19 cellular contexts compared by ENCODE assay signal in the genomic region with DNA sequence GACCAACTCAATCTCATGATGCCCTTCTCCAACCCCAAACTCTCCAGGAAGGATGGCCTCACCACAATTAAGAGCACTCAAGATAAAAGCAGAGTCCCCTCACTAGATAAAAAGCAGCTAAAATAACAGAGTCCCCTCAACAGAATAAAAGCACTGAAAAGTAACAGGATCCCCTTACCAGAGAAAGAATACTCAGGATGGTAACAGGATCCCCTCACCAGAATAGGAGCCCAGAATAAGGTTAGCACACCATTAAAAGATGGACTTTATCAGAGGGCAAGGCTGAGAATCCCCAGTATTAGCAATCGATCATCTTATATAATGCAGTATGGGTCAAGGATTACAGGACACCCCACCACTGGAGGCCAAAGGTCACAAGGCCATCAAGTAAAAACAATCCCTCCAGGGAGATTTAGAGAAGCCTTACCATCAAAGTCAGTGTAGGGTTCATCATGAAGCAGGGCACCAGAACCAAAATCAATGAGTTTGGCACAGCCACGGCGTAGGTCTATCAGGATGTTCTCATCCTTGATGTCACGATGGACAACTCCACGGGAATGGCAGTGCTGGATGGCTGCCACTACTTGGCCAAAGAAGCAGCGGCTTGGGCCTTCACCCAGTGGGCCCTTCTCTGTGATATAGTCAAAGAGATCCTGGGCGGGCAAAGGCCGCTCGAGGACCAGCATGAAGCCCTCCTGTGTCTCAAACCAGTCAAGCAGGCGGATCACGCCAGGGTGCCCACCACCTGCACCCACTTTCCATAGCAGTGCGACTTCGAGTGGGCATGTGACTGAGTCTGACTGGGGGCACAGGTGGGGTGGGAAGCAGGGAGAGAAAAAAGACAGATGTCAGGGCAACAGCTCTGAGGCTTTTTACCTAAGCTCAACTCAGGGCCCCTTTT. TPM values are rescaled to one million over a fixed set of nuclear protein-coding genes. Genes with fewer than 3 reads are reported as not detected.
DNase-seq lines count a peak whose midpoint lies in the region; ATAC-seq, FAIRE-seq and TF ChIP-seq lines count a peak whose summit lies in the region.
"Had no signal": no experiment of that assay in that cellular context is flagged by ENCODE, and none has a peak within 500 bp of the region (broad histone marks: within the 10 kb centered on the region; RNA-seq: fewer than 3 reads in every experiment).

No MANE protein-coding gene starts in this region.

- peaks cover 26% of the 10 kb centered on the region for H3K79me2 ChIP-seq in H9 (ENCODE audit: insufficient read depth, low read length)

- no peak for TF ChIP-seq CTCF in H9 (conservative IDR thresholded peaks at IDR 0.05)

- H3K4me1 ChIP-seq in CD8-positive, alpha-beta memory T cell (ENCODE audit: insufficient read depth, low read length): peaks cover 55% of the 10 kb centered on the region
- H3K4me1 ChIP-seq in H9 (ENCODE audit: insufficient read depth, low read length): peaks cover 1% of the 10 kb centered on the region; the same call in 1 of the 2 replicates
- H3K4me1 ChIP-seq: prostate gland, testis had no signal

- no peaks in the 10 kb centered on the region for H3K23me2 ChIP-seq in H9 (ENCODE audit: insufficient read length, low read depth, low read length, poor library complexity, severe bottlenecking)

- H3K14ac ChIP-seq in H9 (ENCODE audit: insufficient read depth, low read length): no peak overlapping the region

- POLR2A ChIA-PET in CD8-positive, alpha-beta memory T cell (lab: Charles Lee): no interaction called here

- FAIRE-seq in GM12892 (lab: Jason Lieb, UNC): no peak
- FAIRE-seq: GM19239 had no signal

- no peak overlapping the region for H4K91ac ChIP-seq in H9 (ENCODE audit: insufficient read length, low read depth, low read length)

- H3T11ph ChIP-seq in H9 (ENCODE audit: low read length): no peak overlapping the region

- H3K27me3 Mint-ChIP-seq in CD8-positive, alpha-beta memory T cell: peaks cover 0 to 14% of the 10 kb centered on the region in 2 donors
- H3K27me3 Mint-ChIP-seq in H9 (ENCODE audit: low read depth) (peaks cover 7% of the 10 kb centered on the region), naive B cell (no peaks in the 10 kb centered on the region)
- H3K27me3 Mint-ChIP-seq in activated T-helper 17 cell treated with anti-CD3 and anti-CD28 coated beads, Interleukin-2, amount 50 U/mL, for 72 hours: no peaks in the 10 kb centered on the region

- DNase-seq in CD8-positive, alpha-beta memory T cell: no peak
- DNase-seq in H9 (no peak), naive B cell (no peak), activated gamma-delta T cell (lab: John Stamatoyannopoulos, UW) (no peak), GM12892 (ENCODE audit: insufficient read length) (no peak)
- DNase-seq: activated CD8-positive, alpha-beta memory T cell treated with anti-CD3 and anti-CD28 coated beads for 24 hours; amniotic stem cell; C1 segment of cervical spinal cord; left colon; MG63; NCI-H69; T1000; testis had no signal

- H3K4me2 ChIP-seq in H9 (ENCODE audit: insufficient read depth, insufficient read length, low read length): peak overlapping the region; percentile 87

- no peak overlapping the region for H2AK5ac ChIP-seq in H9 (ENCODE audit: insufficient read length, low read length)

- H2BK5ac ChIP-seq in H9 (ENCODE audit: insufficient read length, low read length): no peak overlapping the region

- H3K9me3 Mint-ChIP-seq in CD8-positive, alpha-beta memory T cell: peaks cover 0 to 3% (median 0%) of the 10 kb centered on the region in 5 donors
- H3K9me3 Mint-ChIP-seq in H9: peaks cover 76% of the 10 kb centered on the region in 2 experiments
- no peaks in the 10 kb centered on the region for H3K9me3 Mint-ChIP-seq in activated T-helper 17 cell treated with anti-CD3 and anti-CD28 coated beads, Interleukin-2, amount 50 U/mL, for 72 hours
- peaks cover 0 to 7% (median 0%) of the 10 kb centered on the region in 7 donors for H3K9me3 Mint-ChIP-seq in naive B cell

- H3K4ac ChIP-seq in H9 (ENCODE audit: low read depth, low read length): no peak overlapping the region

- no peak overlapping the region for H2BK20ac ChIP-seq in H9 (ENCODE audit: low read depth, low read length, poor library complexity, severe bottlenecking)

- no peak for TF ChIP-seq POLR2A in GM12892 (IDR thresholded peaks at IDR 0.05; ENCODE audit: low read depth, low read length)

- no peak overlapping the region for H2BK120ac ChIP-seq in H9 (ENCODE audit: low read depth, low read length, poor library complexity, severe bottlenecking)

- H3K4me3 Mint-ChIP-seq in CD8-positive, alpha-beta memory T cell: peak overlapping the region; percentile 23 to 97 (median 95)
- H3K4me3 Mint-ChIP-seq in H9 (peak overlapping the region; percentile 25 to 65), naive B cell (peak overlapping the region in 7 of 8 donors; percentile 42 to 95 (median 79))
- H3K4me3 Mint-ChIP-seq in activated T-helper 17 cell treated with anti-CD3 and anti-CD28 coated beads, Interleukin-2, amount 50 U/mL, for 72 hours: peak overlapping the region; percentile 97

- ATAC-seq in activated T-helper 17 cell treated with anti-CD3 and anti-CD28 coated beads, Interleukin-2, amount 50 U/mL, for 72 hours (replicated peaks): no peak
- no peak for ATAC-seq in naive B cell (ENCODE audit: low read depth in 2 of 2)
- ATAC-seq in HG02840 (IDR thresholded peaks at IDR 0.05; ENCODE audit: low FRiP score, unreplicated experiment): no peak
- ATAC-seq: left colon, Right ventricle myocardium inferior had no signal

- peaks cover 2% of the 10 kb centered on the region for H4K20me1 ChIP-seq in H9 (ENCODE audit: control insufficient read depth, insufficient read depth, insufficient read length)

- no peak overlapping the region for H3K18ac ChIP-seq in H9 (ENCODE audit: insufficient read length, low read depth, low read length)

- no peak overlapping the region for H4K5ac ChIP-seq in H9 (ENCODE audit: insufficient read length, low read depth, low read length)

- no CpG with 5 or more reads among the region's 13 CpGs for WGBS in H9 (ENCODE audit: extremely low coverage, insufficient read length, low lambda C conversion rate)

- peaks cover 58 to 77% (median 70%) of the 10 kb centered on the region in 3 donors for H3K4me1 Mint-ChIP-seq in CD8-positive, alpha-beta memory T cell
- peaks cover 19 to 47% of the 10 kb centered on the region in 2 experiments for H3K4me1 Mint-ChIP-seq in H9
- H3K4me1 Mint-ChIP-seq in activated T-helper 17 cell treated with anti-CD3 and anti-CD28 coated beads, Interleukin-2, amount 50 U/mL, for 72 hours: peaks cover 22% of the 10 kb centered on the region
- H3K4me1 Mint-ChIP-seq in naive B cell: peaks cover 48 to 70% (median 51%) of the 10 kb centered on the region in 3 donors

- no peak overlapping the region for H2AFZ ChIP-seq in H9 (ENCODE audit: low read length)

- peak overlapping the region; percentile 2 for H3K9ac ChIP-seq in H9 (ENCODE audit: extremely low read depth, insufficient read length, low read length)

- no peaks in the 10 kb centered on the region for H3K9me3 ChIP-seq in CD8-positive, alpha-beta memory T cell (ENCODE audit: low read length)
- no peaks in the 10 kb centered on the region for H3K9me3 ChIP-seq in H9 (ENCODE audit: control insufficient read depth, low read depth, low read length)
- H3K9me3 ChIP-seq: esophagus muscularis mucosa, MG63, prostate gland, testis had no signal

- peak overlapping the region; percentile 14 to 90 (median 62) for H3K27ac Mint-ChIP-seq in CD8-positive, alpha-beta memory T cell
- H3K27ac Mint-ChIP-seq in H9 (peak overlapping the region in 1 of 3 experiments; percentile 81; a peak in 2 of 7 replicates), naive B cell (peak overlapping the region in 5 of 6 donors; percentile 63 to 96 (median 94))
- H3K27ac Mint-ChIP-seq in activated T-helper 17 cell treated with anti-CD3 and anti-CD28 coated beads, Interleukin-2, amount 50 U/mL, for 72 hours: peak overlapping the region; percentile 98

- no peak overlapping the region for H2BK12ac ChIP-seq in H9 (ENCODE audit: insufficient read length, low read depth, low read length)

- H3K23ac ChIP-seq in H9 (ENCODE audit: insufficient read length, low read depth, low read length): no peak overlapping the region

- peaks cover 4% of the 10 kb centered on the region for H3K79me1 ChIP-seq in H9 (ENCODE audit: insufficient read depth, low read depth, low read length, poor library complexity, severe bottlenecking)

- no peaks in the 10 kb centered on the region for H3K27me3 ChIP-seq in CD8-positive, alpha-beta memory T cell (ENCODE audit: insufficient read depth, low read length, poor library complexity, severe bottlenecking)
- no peaks in the 10 kb centered on the region for H3K27me3 ChIP-seq in H9 (ENCODE audit: insufficient read depth, low read length)
- H3K27me3 ChIP-seq: esophagus muscularis mucosa, MG63, testis had no signal

- no peak overlapping the region for H3K56ac ChIP-seq in H9 (ENCODE audit: insufficient read length, low read depth, low read length)

- no peak overlapping the region for H3K27ac ChIP-seq in CD8-positive, alpha-beta memory T cell (ENCODE audit: low read depth, low read length)
- peak overlapping the region; percentile 24 for H3K27ac ChIP-seq in H9 (ENCODE audit: insufficient read length, low read depth, low read length)
- H3K27ac ChIP-seq: esophagus muscularis mucosa, prostate gland, testis had no signal

- peaks cover 14 to 72% (median 16%) of the 10 kb centered on the region in 3 donors for H3K36me3 Mint-ChIP-seq in CD8-positive, alpha-beta memory T cell
- H3K36me3 Mint-ChIP-seq in H9 (ENCODE audit: insufficient read depth in 1 of 3, low read depth in 3 of 3) (peaks cover 54 to 64% (median 61%) of the 10 kb centered on the region in 3 experiments), naive B cell (peaks cover 11 to 17% of the 10 kb centered on the region in 2 donors)
- peaks cover 100% of the 10 kb centered on the region for H3K36me3 Mint-ChIP-seq in activated T-helper 17 cell treated with anti-CD3 and anti-CD28 coated beads, Interleukin-2, amount 50 U/mL, for 72 hours (ENCODE audit: low read depth)

- CTCF ChIA-PET in CD8-positive, alpha-beta memory T cell (lab: Charles Lee): interaction anchor here (1.4 kb wide), 1 partner anchor 25 kb away, joined by 3 read pairs; no protein-coding TSS in a partner anchor

- peak overlapping the region; percentile 60 for H3K4me3 ChIP-seq in CD8-positive, alpha-beta memory T cell (ENCODE audit: low read length)
- H3K4me3 ChIP-seq: esophagus muscularis mucosa, MG63, prostate gland, testis had no signal

- H3K36me3 ChIP-seq in CD8-positive, alpha-beta memory T cell (ENCODE audit: insufficient read depth, low read length): peaks cover 33% of the 10 kb centered on the region
- H3K36me3 ChIP-seq: MG63, prostate gland had no signal

- H4K8ac ChIP-seq in H9 (replicated peaks; ENCODE audit: insufficient read length, low read depth, low read length): no peak overlapping the region

- no peak overlapping the region for H2BK15ac ChIP-seq in H9 (ENCODE audit: low read depth, low read length)

RNA-seq across cellular contexts. Expression of a gene that starts 3.4 kb away (rescaled TPM):
- 10 to 100 TPM; 27.1 to 27.2 TPM for total RNA-seq in CD8-positive, alpha-beta memory T cell
- 13.2 TPM for polyA plus RNA-seq in CD8-positive, alpha-beta memory T cell
- total RNA-seq in H9 (2021): 29.1 and 32.9 TPM in 2 replicates
- 10 to 100 TPM; 24.6 to 32.8 TPM for total RNA-seq in activated T-helper 17 cell treated with anti-CD3 and anti-CD28 coated beads, Interleukin-2, amount 50 U/mL, for 72 hours
- 10 to 100 TPM in 3 of 6 donors, 1 to 10 TPM in 3; 8.5 to 11.6 (median 10.0) TPM for polyA plus RNA-seq in naive B cell (ENCODE audit: low read depth in 6 of 6)
- polyA plus RNA-seq in GM12892 (2012; ENCODE audit: missing spikeins): 8.3 TPM

RNA-seq across cellular contexts. Expression of a gene that starts 4.0 kb away (rescaled TPM):
- total RNA-seq in CD8-positive, alpha-beta memory T cell: 100 to 1,000 TPM; 269 to 273 TPM
- 212 TPM for polyA plus RNA-seq in CD8-positive, alpha-beta memory T cell
- total RNA-seq in H9 (2021): 154 and 163 TPM in 2 replicates
- total RNA-seq in activated T-helper 17 cell treated with anti-CD3 and anti-CD28 coated beads, Interleukin-2, amount 50 U/mL, for 72 hours: 100 to 1,000 TPM; 350 to 648 TPM
- 100 to 1,000 TPM; 202 to 489 (median 254) TPM for polyA plus RNA-seq in naive B cell (ENCODE audit: low read depth in 6 of 6)
- 175 TPM for polyA plus RNA-seq in GM12892 (2012; ENCODE audit: missing spikeins)

RNA-seq across cellular contexts. Expression of a gene that starts 17.1 kb away (rescaled TPM):
- 100 to 1,000 TPM; 101 to 106 TPM for total RNA-seq in CD8-positive, alpha-beta memory T cell
- 83.5 TPM for polyA plus RNA-seq in CD8-positive, alpha-beta memory T cell
- 87.5 and 87.9 TPM in 2 replicates for total RNA-seq in H9 (2021)
- 10 to 100 TPM; 62.6 to 95.7 TPM for total RNA-seq in activated T-helper 17 cell treated with anti-CD3 and anti-CD28 coated beads, Interleukin-2, amount 50 U/mL, for 72 hours
- 100 to 1,000 TPM in 1 of 6 donors, 10 to 100 TPM in 5; 56.8 to 101 (median 83.6) TPM for polyA plus RNA-seq in naive B cell (ENCODE audit: low read depth in 6 of 6)
- polyA plus RNA-seq in GM12892 (2012; ENCODE audit: missing spikeins): 67.7 TPM

RNA-seq across cellular contexts. Expression of a gene that starts 17.3 kb away (rescaled TPM):
- 10 to 100 TPM; 87.5 to 93.6 TPM for total RNA-seq in CD8-positive, alpha-beta memory T cell
- 68.5 TPM for polyA plus RNA-seq in CD8-positive, alpha-beta memory T cell
- total RNA-seq in H9 (2021): 89.0 and 89.7 TPM in 2 replicates
- 10 to 100 TPM; 54.4 to 66.3 TPM for total RNA-seq in activated T-helper 17 cell treated with anti-CD3 and anti-CD28 coated beads, Interleukin-2, amount 50 U/mL, for 72 hours
- 10 to 100 TPM; 77.1 to 97.2 (median 86.4) TPM for polyA plus RNA-seq in naive B cell (ENCODE audit: low read depth in 6 of 6)
- polyA plus RNA-seq in GM12892 (2012; ENCODE audit: missing spikeins): 25.8 TPM

RNA-seq across cellular contexts. Expression of a gene that starts 42.6 kb away (rescaled TPM):
- 10 to 100 TPM; 67.3 to 69.1 TPM for total RNA-seq in CD8-positive, alpha-beta memory T cell
- polyA plus RNA-seq in CD8-positive, alpha-beta memory T cell: 47.5 TPM
- total RNA-seq in H9 (2021): 62.5 and 62.6 TPM in 2 replicates
- total RNA-seq in activated T-helper 17 cell treated with anti-CD3 and anti-CD28 coated beads, Interleukin-2, amount 50 U/mL, for 72 hours: 100 to 1,000 TPM in 1 of 2 donors, 10 to 100 TPM in 1; 67.1 to 111 TPM
- 10 to 100 TPM; 27.6 to 53.2 (median 39.1) TPM for polyA plus RNA-seq in naive B cell (ENCODE audit: low read depth in 6 of 6)
- polyA plus RNA-seq in GM12892 (2012; ENCODE audit: missing spikeins): 34.2 TPM

Comparison
In these comparisons a context has a peak if more than half of its experiments do, and no peak if none do; other contexts are left out.
1. H3K4me3 Mint-ChIP-seq: peak in every context shown above with its lines; median percentile 97 in activated T-helper 17 cell treated with anti-CD3 and anti-CD28 coated beads, Interleukin-2, amount 50 U/mL, for 72 hours; 95 in CD8-positive, alpha-beta memory T cell; 79 in naive B cell; 45 in H9.